In genomic region chr2:10360460-10361219, GRCh38 we compare ENCODE assay signal across 15 cellular contexts. TPM values are rescaled to one million over a fixed set of nuclear protein-coding genes. Genes with fewer than 3 reads are reported as not detected.
DNase-seq lines count a peak whose midpoint lies in the region; ATAC-seq and TF ChIP-seq lines count a peak whose summit lies in the region.
"Had no signal": no experiment of that assay in that cellular context is flagged by ENCODE, and none has a peak within 500 bp of the region (broad histone marks: within the 10 kb centered on the region; RNA-seq: fewer than 3 reads in every experiment).

No MANE protein-coding gene starts in this region.

- H3K4me3 ChIP-seq in BE2C (ENCODE audit: low read depth, low read length), result peak overlapping the region; percentile 6; the same call in 1 of the 2 replicates
- H3K4me3 ChIP-seq in body of pancreas, result no peak overlapping the region
- no peak overlapping the region for H3K4me3 ChIP-seq in ovary
- H3K4me3 ChIP-seq: esophagus muscularis mucosa, skin epidermis had no signal

- intact Hi-C loops in body of pancreas (cut with DNase I), result no loop called here
- intact Hi-C loops in ovary (cut with DNase I), result no loop called here

- H3K27ac Mint-ChIP-seq in HFFc6 (peak overlapping the region; percentile 19; the same call in 1 of the 2 replicates), neural crest cell (ENCODE audit: unreplicated experiment) (peak overlapping the region; percentile 83)
- H3K27ac Mint-ChIP-seq: activated CD4-positive, alpha-beta T cell treated with anti-CD3 and anti-CD28 coated beads, Interleukin-2, amount 10 ng/mL, durations not matched to agents 7 days and 5 days had no signal

- no peak for TF ChIP-seq EP300 in ovary (IDR thresholded peaks at IDR 0.05)

- TF ChIP-seq CTCF in BE2C (IDR thresholded peaks at IDR 0.05; ENCODE audit: low read depth, low read length), result no peak
- no peak for TF ChIP-seq CTCF in HFFc6 (IDR thresholded peaks at IDR 0.05)
- no peak for TF ChIP-seq CTCF in body of pancreas (IDR thresholded peaks at IDR 0.05)
- no peak for TF ChIP-seq CTCF in neural crest cell (conservative IDR thresholded peaks at IDR 0.05)
- TF ChIP-seq CTCF in ovary (IDR thresholded peaks at IDR 0.05), result no peak

- TF ChIP-seq POLR2A in body of pancreas (IDR thresholded peaks at IDR 0.05) (no peak), ovary (IDR thresholded peaks at IDR 0.05) (no peak)

- peaks cover 14% of the 10 kb centered on the region; the same call in 1 of the 2 replicates for H3K4me1 Mint-ChIP-seq in HFFc6 (ENCODE audit: low read depth)
- peaks cover 15% of the 10 kb centered on the region for H3K4me1 Mint-ChIP-seq in neural crest cell

- H3K27ac ChIP-seq in body of pancreas (peak overlapping the region in 3 of 4 donors; percentile 47 to 74 (median 72)), ovary (no peak overlapping the region)
- H3K27ac ChIP-seq: esophagus muscularis mucosa, parathyroid adenoma, skin epidermis had no signal

- H3K36me3 ChIP-seq in BE2C (peaks cover 20% of the 10 kb centered on the region), body of pancreas (replicated peaks in 1 of 2; ENCODE audit: insufficient read depth in 1 of 2, low read depth in 2 of 2) (no peaks in the 10 kb centered on the region), ovary (no peaks in the 10 kb centered on the region)

- H3K4me3 Mint-ChIP-seq in HFFc6, result no peak overlapping the region
- H3K4me3 Mint-ChIP-seq in neural crest cell, result no peak overlapping the region
- H3K4me3 Mint-ChIP-seq: activated CD4-positive, alpha-beta T cell treated with anti-CD3 and anti-CD28 coated beads, Interleukin-2, amount 10 ng/mL, durations not matched to agents 7 days and 5 days had no signal

- peaks cover 67% of the 10 kb centered on the region for H3K4me1 ChIP-seq in BE2C
- H3K4me1 ChIP-seq in body of pancreas, result peaks cover 76% of the 10 kb centered on the region
- peaks cover 4% of the 10 kb centered on the region for H3K4me1 ChIP-seq in ovary (ENCODE audit: insufficient read depth)
- H3K4me1 ChIP-seq: parathyroid adenoma had no signal

- 55 to 67% methylated on average over 22 of the region's 22 CpGs for WGBS in body of pancreas, 2 donors
- WGBS in ovary, 3 donors, result 55 to 65% (median 64%) methylated on average over 22 of the region's 22 CpGs

- no peaks in the 10 kb centered on the region; the same call in 1 of the 2 replicates for H3K36me3 Mint-ChIP-seq in HFFc6 (ENCODE audit: low read depth)
- no peaks in the 10 kb centered on the region for H3K36me3 Mint-ChIP-seq in neural crest cell (ENCODE audit: low read depth)

- DNase-seq in BE2C, result peak; percentile 42
- DNase-seq in HFFc6, result no peak
- DNase-seq in body of pancreas, result peak in 1 of 4 donors; percentile 26
- DNase-seq in neural crest cell (ENCODE audit: low read depth, low spot score), result no peak
- DNase-seq in NCI-H2029 (lab: John Stamatoyannopoulos, UW), result no peak
- no peak for DNase-seq in cerebellar cortex (ENCODE audit: low spot score)
- no peak for DNase-seq in ovary
- DNase-seq: activated CD4-positive, alpha-beta T cell treated with anti-CD3 and anti-CD28 coated beads, Interleukin-2, amount 10 ng/mL, durations not matched to agents 7 days and 5 days; activated T-cell treated with anti-CD3 and anti-CD28 coated beads, Interleukin-2, amount 50 U/mL, for 1 hour; DMS153; NCI-H1417 had no signal

- H3K9me3 Mint-ChIP-seq in HFFc6 (no peaks in the 10 kb centered on the region), neural crest cell (no peaks in the 10 kb centered on the region)
- H3K9me3 Mint-ChIP-seq: activated CD4-positive, alpha-beta T cell treated with anti-CD3 and anti-CD28 coated beads, Interleukin-2, amount 10 ng/mL, durations not matched to agents 7 days and 5 days had no signal

- no peaks in the 10 kb centered on the region for H3K9me3 ChIP-seq in BE2C
- no peaks in the 10 kb centered on the region for H3K9me3 ChIP-seq in body of pancreas
- H3K9me3 ChIP-seq in ovary, result no peaks in the 10 kb centered on the region
- H3K9me3 ChIP-seq: esophagus muscularis mucosa had no signal

- H3K27me3 ChIP-seq in BE2C (no peaks in the 10 kb centered on the region), body of pancreas (no peaks in the 10 kb centered on the region), ovary (no peaks in the 10 kb centered on the region)
- H3K27me3 ChIP-seq: esophagus muscularis mucosa had no signal

- H3K27me3 Mint-ChIP-seq in HFFc6 (ENCODE audit: insufficient read depth), result no peaks in the 10 kb centered on the region
- no peaks in the 10 kb centered on the region for H3K27me3 Mint-ChIP-seq in neural crest cell (ENCODE audit: low read depth)
- H3K27me3 Mint-ChIP-seq: activated CD4-positive, alpha-beta T cell treated with anti-CD3 and anti-CD28 coated beads, Interleukin-2, amount 10 ng/mL, durations not matched to agents 7 days and 5 days had no signal

- ATAC-seq in body of pancreas (no peak), GM21515 (IDR thresholded peaks at IDR 0.05; ENCODE audit: unreplicated experiment) (no peak)

RNA-seq across cellular contexts. Expression of gene HPCAL1, which starts 57.9 kb away (rescaled TPM):
- polyA plus RNA-seq in BE2C (2012; ENCODE audit: insufficient read depth, insufficient read length, low read depth), result 102 TPM
- 10 to 100 TPM; 36.3 to 60.3 (median 57.2) TPM for total RNA-seq in HFFc6 (2021; fragmentation: NEBNext Ultra II Directional; extraction: Animal tissue kit (Norgen Biotek cat#: 25700))
- 10 to 100 TPM; 41.0 to 66.3 TPM for total RNA-seq in body of pancreas
- total RNA-seq in neural crest cell, result 16.2 and 17.3 TPM in 2 replicates
- total RNA-seq in ovary, result 10 to 100 TPM; 13.4 to 69.5 (median 18.5) TPM
- polyA plus RNA-seq in ovary, result 10 to 100 TPM; 11.4 to 20.1 TPM

Comparison
In these comparisons a context has a peak if more than half of its experiments do, and no peak if none do; other contexts are left out.
1. H3K27ac ChIP-seq: peak in body of pancreas (3 of 4); none in ovary (0 of 2).